Comparison of ENCODE assay signal across 12 cellular contexts in the genomic region with DNA sequence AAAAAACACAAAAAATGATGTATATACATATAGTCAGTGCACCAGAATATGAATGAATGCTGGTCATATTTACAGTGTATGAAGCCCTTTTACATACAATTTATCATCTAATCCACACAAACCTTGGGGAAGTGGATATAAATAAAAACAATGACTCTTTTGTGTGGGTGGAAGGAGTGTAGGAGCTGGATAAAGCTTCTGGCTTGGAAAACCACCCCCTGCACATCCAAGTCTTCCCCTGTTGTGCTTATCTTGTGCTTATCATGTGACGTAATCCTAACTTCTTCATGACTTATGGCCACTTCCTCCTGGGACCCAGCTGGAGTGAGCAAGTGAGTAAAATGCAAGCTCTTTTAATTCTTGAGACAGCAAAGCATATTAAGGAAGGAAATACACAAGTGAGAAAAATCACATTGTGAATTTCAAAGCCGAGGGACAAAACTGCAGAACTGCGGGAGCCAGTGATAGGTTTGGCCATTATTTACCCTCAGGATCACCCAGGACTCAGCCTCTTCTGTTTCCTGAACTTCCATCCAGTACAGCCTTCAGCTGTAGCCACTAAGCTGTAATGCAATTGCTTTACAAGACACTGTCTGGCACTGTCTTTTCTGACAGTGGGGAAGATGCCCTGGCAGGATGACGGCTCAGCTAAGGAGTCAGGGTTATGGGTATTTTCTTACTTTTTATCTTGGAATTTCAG.
A peak's percentile ranks its signal among the peaks of the same experiment; 100 is the strongest.
DNase-seq lines count a peak whose midpoint lies in the region; ATAC-seq and TF ChIP-seq lines count a peak whose summit lies in the region.
"Had no signal": no experiment of that assay in that cellular context is flagged by ENCODE, and none has a peak within 500 bp of the region (broad histone marks: within the 10 kb centered on the region; RNA-seq: fewer than 3 reads in every experiment).

No MANE protein-coding gene starts in this region.

- no peak overlapping the region for H3K4me2 ChIP-seq in mesendoderm (ENCODE audit: low read length)

- peak overlapping the region; percentile 7 for H2BK5ac ChIP-seq in mesendoderm (ENCODE audit: low read length)

- peaks cover 0 to 2% (median 1%) of the 10 kb centered on the region in 3 donors for H3K27me3 Mint-ChIP-seq in CD14-positive monocyte (ENCODE audit: low read depth in 3 of 3)

- H3K27ac ChIP-seq in colonic mucosa = no peak overlapping the region
- H3K27ac ChIP-seq in mesendoderm (ENCODE audit: low read depth, low read length) = peak overlapping the region; percentile 76
- no peak overlapping the region for H3K27ac ChIP-seq in coronary artery
- H3K27ac ChIP-seq: SJSA1, tibial artery had no signal

- DNase-seq in CD14-positive monocyte (ENCODE audit: low spot score) (no peak), NOMO-1 (lab: John Stamatoyannopoulos, UW; ENCODE audit: unreplicated experiment in 2 of 2) (peak; percentile 52 to 89), colonic mucosa (peak; percentile 21), mesendoderm (peak; percentile 90), cerebellar nuclear complex (lab: John Stamatoyannopoulos, UW) (no peak), coronary artery (ENCODE audit: low spot score) (no peak)
- DNase-seq in activated CD8-positive, alpha-beta memory T cell treated with anti-CD3 and anti-CD28 coated beads, Interleukin-2, amount 50 U/mL, for 48 hours = no peak
- DNase-seq: activated gamma-delta T cell, hippocampal formation, tibial artery had no signal

- no CpG with 5 or more reads among the region's 4 CpGs for WGBS in mesendoderm (ENCODE audit: extremely low coverage, insufficient coverage, low lambda C conversion rate)

- no peak overlapping the region for H2AK5ac ChIP-seq in mesendoderm (ENCODE audit: low read length)

- H3K4me3 Mint-ChIP-seq in CD14-positive monocyte = peak overlapping the region in 1 of 2 donors; percentile 48

- no peak overlapping the region for H4K8ac ChIP-seq in mesendoderm (ENCODE audit: low read depth, low read length)

- H3K9ac ChIP-seq in colonic mucosa (ENCODE audit: low read depth in 2 of 2, low read length in 2 of 2) (no peak overlapping the region), mesendoderm (ENCODE audit: low read length) (peak overlapping the region; percentile 6)

- H3K4me1 Mint-ChIP-seq in CD14-positive monocyte = peaks cover 16% of the 10 kb centered on the region

- H3K9me3 ChIP-seq in colonic mucosa = no peaks in the 10 kb centered on the region
- H3K9me3 ChIP-seq: SJSA1, tibial artery had no signal

- peak overlapping the region in 5 of 7 donors; percentile 5 to 74 (median 42) for H3K27ac Mint-ChIP-seq in CD14-positive monocyte

- H3K4me3 ChIP-seq in colonic mucosa = no peak overlapping the region
- no peak overlapping the region for H3K4me3 ChIP-seq in mesendoderm (ENCODE audit: low read length)
- no peak overlapping the region for H3K4me3 ChIP-seq in coronary artery
- H3K4me3 ChIP-seq: SJSA1, tibial artery had no signal

- H3K36me3 ChIP-seq in colonic mucosa (no peaks in the 10 kb centered on the region), mesendoderm (ENCODE audit: control insufficient read depth, insufficient read depth, low read length) (peaks cover 3% of the 10 kb centered on the region)
- H3K36me3 ChIP-seq: SJSA1, tibial artery had no signal

- no peak overlapping the region for H4K5ac ChIP-seq in mesendoderm (ENCODE audit: low read length)

- peak overlapping the region; percentile 73 for H3K56ac ChIP-seq in mesendoderm (ENCODE audit: low read length)

- H3K9me3 Mint-ChIP-seq in CD14-positive monocyte = peaks cover 0 to 4% (median 0%) of the 10 kb centered on the region in 7 donors

- H3K23ac ChIP-seq in mesendoderm (ENCODE audit: low read length) = no peak overlapping the region

- no peak for ATAC-seq in GM19351 (IDR thresholded peaks at IDR 0.05; ENCODE audit: unreplicated experiment)

- intact Hi-C loops in CD14-positive monocyte (cut with micrococcal nuclease) (no loop called here), colonic mucosa (cut with DNase I) (no loop called here)

- H3K79me2 ChIP-seq in mesendoderm (ENCODE audit: control insufficient read depth, insufficient read depth, low read length) = peaks cover 19% of the 10 kb centered on the region

- H3K18ac ChIP-seq in mesendoderm (ENCODE audit: low read length) = peak overlapping the region; percentile 83

- no peak overlapping the region for H2BK15ac ChIP-seq in mesendoderm (replicated peaks; ENCODE audit: low read depth)

- no peaks in the 10 kb centered on the region for H3K36me3 Mint-ChIP-seq in CD14-positive monocyte

- H3K4me1 ChIP-seq in colonic mucosa = no peaks in the 10 kb centered on the region
- peaks cover 7% of the 10 kb centered on the region for H3K4me1 ChIP-seq in mesendoderm (ENCODE audit: control insufficient read depth, low read depth, low read length)
- H3K4me1 ChIP-seq: SJSA1, tibial artery had no signal

- H3K27me3 ChIP-seq in colonic mucosa = no peaks in the 10 kb centered on the region
- H3K27me3 ChIP-seq in mesendoderm (ENCODE audit: insufficient read depth, low read length, poor library complexity) = no peaks in the 10 kb centered on the region
- H3K27me3 ChIP-seq: SJSA1, tibial artery had no signal

- no peak overlapping the region for H2BK120ac ChIP-seq in mesendoderm (ENCODE audit: low read depth, low read length)

- TF ChIP-seq CTCF in CD14-positive monocyte (IDR thresholded peaks at IDR 0.05) (no peak), colonic mucosa (IDR thresholded peaks at IDR 0.05) (no peak), coronary artery (IDR thresholded peaks at IDR 0.05) (no peak)

- H3K4ac ChIP-seq in mesendoderm (ENCODE audit: low read depth, low read length) = peak overlapping the region; percentile 71

- H3K79me1 ChIP-seq in mesendoderm (ENCODE audit: low read length) = peaks cover 2% of the 10 kb centered on the region

Comparison
In these comparisons a context has a peak if more than half of its experiments do, and no peak if none do; other contexts are left out.
1. DNase-seq: peak in NOMO-1 (2 of 2), colonic mucosa (single experiment) and mesendoderm (single experiment); none in CD14-positive monocyte (single experiment), cerebellar nuclear complex (0 of 2), coronary artery (single experiment) and activated CD8-positive, alpha-beta memory T cell treated with anti-CD3 and anti-CD28 coated beads, Interleukin-2, amount 50 U/mL, for 48 hours (single experiment).